Comparison of ENCODE assay signal across 1 cellular context in the genomic region with DNA sequence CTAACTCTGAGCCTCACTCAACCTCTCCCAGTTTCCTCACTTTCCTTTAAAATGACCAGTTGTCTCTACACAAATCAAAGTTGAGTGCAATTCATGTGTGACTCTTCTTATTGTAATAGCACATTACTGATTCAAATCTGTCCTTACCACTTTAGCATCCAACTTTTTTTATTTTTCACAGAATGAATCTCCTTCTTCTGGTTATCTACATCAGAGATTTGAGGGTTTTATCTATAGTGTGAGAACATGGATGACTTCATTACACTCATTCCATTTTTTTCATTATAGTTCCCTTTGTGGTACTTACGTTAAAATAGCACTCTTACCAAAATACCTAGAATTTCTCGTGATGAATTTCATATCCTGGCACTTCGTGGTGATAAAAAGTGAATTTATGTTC.
TF ChIP-seq lines count a peak whose summit lies in the region.

No MANE protein-coding gene starts in this region.

TF ChIP-seq in WTC11, 78 proteins besides CTCF, POLR2A, EP300 and RAD21 (continued from another document):
- TF ChIP-seq, protein P1, sequence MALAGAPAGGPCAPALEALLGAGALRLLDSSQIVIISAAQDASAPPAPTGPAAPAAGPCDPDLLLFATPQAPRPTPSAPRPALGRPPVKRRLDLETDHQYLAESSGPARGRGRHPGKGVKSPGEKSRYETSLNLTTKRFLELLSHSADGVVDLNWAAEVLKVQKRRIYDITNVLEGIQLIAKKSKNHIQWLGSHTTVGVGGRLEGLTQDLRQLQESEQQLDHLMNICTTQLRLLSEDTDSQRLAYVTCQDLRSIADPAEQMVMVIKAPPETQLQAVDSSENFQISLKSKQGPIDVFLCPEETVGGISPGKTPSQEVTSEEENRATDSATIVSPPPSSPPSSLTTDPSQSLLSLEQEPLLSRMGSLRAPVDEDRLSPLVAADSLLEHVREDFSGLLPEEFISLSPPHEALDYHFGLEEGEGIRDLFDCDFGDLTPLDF (CRISPR knock-in tag; IDR thresholded peaks at IDR 0.05): no peak
- TF ChIP-seq NFATC4 (CRISPR knock-in tag; IDR thresholded peaks at IDR 0.05): no peak
- TF ChIP-seq, protein P2, sequence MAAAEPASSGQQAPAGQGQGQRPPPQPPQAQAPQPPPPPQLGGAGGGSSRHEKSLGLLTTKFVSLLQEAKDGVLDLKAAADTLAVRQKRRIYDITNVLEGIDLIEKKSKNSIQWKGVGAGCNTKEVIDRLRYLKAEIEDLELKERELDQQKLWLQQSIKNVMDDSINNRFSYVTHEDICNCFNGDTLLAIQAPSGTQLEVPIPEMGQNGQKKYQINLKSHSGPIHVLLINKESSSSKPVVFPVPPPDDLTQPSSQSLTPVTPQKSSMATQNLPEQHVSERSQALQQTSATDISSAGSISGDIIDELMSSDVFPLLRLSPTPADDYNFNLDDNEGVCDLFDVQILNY (CRISPR knock-in tag; IDR thresholded peaks at IDR 0.05): no peak
- TF ChIP-seq, protein P3, sequence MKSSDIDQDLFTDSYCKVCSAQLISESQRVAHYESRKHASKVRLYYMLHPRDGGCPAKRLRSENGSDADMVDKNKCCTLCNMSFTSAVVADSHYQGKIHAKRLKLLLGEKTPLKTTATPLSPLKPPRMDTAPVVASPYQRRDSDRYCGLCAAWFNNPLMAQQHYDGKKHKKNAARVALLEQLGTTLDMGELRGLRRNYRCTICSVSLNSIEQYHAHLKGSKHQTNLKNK (CRISPR knock-in tag; IDR thresholded peaks at IDR 0.05): no peak
- TF ChIP-seq ATF1 (CRISPR knock-in tag; IDR thresholded peaks at IDR 0.05): no peak
- no peak for TF ChIP-seq FOXJ3 (CRISPR knock-in tag; IDR thresholded peaks at IDR 0.05; ENCODE audit: borderline replicate concordance)
- no peak for TF ChIP-seq PRRX2 (CRISPR knock-in tag; IDR thresholded peaks at IDR 0.05)
- TF ChIP-seq ZNF416 (CRISPR knock-in tag; IDR thresholded peaks at IDR 0.05): no peak
- TF ChIP-seq ZNF232 (CRISPR knock-in tag; IDR thresholded peaks at IDR 0.05): no peak
